1 cellular context compared by ENCODE assay signal in the genomic region with DNA sequence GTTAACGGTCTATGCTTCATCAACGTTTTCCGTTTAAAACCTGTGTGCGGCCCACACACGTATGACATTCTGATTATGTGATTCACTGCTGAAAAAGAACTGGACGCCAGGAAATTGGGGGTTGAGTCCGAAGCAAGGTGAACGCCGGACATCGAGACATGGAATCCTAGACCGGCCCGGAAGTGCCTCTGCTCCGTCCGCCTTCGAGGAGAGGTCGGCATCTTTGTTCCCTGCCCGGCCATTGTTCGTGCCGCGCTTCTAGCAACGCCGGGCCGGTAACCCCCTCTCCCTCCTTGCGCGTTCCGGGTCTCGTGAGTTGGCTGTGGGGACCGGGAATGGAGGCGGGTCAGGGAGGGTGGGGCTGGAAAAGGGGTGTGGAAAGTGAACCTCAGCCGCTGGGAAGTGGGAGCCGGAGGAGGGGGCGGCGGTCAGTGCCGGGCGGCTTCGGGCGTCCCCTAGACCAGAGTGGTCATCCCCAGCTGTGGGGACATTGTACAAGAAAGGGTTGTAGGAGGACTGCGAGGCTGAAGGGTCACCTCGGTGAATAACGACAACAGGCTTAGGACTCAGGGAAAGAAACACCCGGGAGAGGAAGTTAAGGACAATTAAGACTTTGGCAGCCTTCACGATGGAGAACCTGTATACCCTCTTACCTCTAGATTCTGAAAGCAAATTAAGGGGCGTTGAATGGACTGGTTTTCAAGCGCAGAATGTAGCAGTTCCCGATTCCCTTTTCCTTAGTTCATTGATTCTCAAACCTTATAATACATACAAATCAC.
TF ChIP-seq lines count a peak whose summit lies in the region.

A gene (plus strand): TSS at position 220 of the 779 bp plus-strand sequence. CDS start 1,810 bp downstream, outside the sequence.

TF ChIP-seq in HEK293, 187 proteins besides CTCF, POLR2A, EP300 and RAD21 (continued from another document and continues in another):
- TF ChIP-seq, protein P1, sequence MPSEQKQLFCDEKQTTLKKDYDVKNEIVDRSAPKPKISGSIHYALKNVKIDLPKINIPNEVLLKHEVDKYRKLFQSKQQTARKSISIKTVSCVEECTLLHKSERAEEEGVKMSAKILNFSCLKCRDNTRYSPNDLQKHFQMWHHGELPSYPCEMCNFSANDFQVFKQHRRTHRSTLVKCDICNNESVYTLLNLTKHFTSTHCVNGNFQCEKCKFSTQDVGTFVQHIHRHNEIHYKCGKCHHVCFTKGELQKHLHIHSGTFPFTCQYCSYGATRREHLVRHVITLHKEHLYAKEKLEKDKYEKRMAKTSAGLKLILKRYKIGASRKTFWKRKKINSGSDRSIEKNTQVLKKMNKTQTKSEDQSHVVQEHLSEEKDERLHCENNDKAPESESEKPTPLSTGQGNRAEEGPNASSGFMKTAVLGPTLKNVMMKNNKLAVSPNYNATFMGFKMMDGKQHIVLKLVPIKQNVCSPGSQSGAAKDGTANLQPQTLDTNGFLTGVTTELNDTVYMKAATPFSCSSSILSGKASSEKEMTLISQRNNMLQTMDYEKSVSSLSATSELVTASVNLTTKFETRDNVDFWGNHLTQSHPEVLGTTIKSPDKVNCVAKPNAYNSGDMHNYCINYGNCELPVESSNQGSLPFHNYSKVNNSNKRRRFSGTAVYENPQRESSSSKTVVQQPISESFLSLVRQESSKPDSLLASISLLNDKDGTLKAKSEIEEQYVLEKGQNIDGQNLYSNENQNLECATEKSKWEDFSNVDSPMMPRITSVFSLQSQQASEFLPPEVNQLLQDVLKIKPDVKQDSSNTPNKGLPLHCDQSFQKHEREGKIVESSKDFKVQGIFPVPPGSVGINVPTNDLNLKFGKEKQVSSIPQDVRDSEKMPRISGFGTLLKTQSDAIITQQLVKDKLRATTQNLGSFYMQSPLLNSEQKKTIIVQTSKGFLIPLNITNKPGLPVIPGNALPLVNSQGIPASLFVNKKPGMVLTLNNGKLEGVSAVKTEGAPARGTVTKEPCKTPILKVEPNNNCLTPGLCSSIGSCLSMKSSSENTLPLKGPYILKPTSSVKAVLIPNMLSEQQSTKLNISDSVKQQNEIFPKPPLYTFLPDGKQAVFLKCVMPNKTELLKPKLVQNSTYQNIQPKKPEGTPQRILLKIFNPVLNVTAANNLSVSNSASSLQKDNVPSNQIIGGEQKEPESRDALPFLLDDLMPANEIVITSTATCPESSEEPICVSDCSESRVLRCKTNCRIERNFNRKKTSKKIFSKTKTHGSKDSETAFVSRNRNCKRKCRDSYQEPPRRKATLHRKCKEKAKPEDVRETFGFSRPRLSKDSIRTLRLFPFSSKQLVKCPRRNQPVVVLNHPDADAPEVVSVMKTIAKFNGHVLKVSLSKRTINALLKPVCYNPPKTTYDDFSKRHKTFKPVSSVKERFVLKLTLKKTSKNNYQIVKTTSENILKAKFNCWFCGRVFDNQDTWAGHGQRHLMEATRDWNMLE (tag by site-specific recombination; conservative IDR thresholded peaks at IDR 0.05; ENCODE audit: low read depth), result peak; percentile 89
- TF ChIP-seq ZNF423 (tag by site-specific recombination; IDR thresholded peaks at IDR 0.05) (no peak), ZNF211 (tag by site-specific recombination; IDR thresholded peaks at IDR 0.05; ENCODE audit: low read depth) (no peak), ZSCAN30 (tag by site-specific recombination; IDR thresholded peaks at IDR 0.05) (peak; percentile 90), ZBTB20 (tag by site-specific recombination; IDR thresholded peaks at IDR 0.05) (peak; percentile 91), ZNF175 (tag by site-specific recombination; IDR thresholded peaks at IDR 0.05) (no peak), ZNF184 (tag by site-specific recombination; IDR thresholded peaks at IDR 0.05) (no peak), SP2 (tag by site-specific recombination; IDR thresholded peaks at IDR 0.05) (peak; percentile 90), ZNF155 (tag by site-specific recombination; IDR thresholded peaks at IDR 0.05) (no peak), ZNF830 (tag by site-specific recombination; IDR thresholded peaks at IDR 0.05; ENCODE audit: low read depth) (no peak), ZNF10 (tag by site-specific recombination; IDR thresholded peaks at IDR 0.05) (peak; percentile 27; the same call in 1 of the 2 replicates), ZNF629 (tag by site-specific recombination; IDR thresholded peaks at IDR 0.05) (no peak; the same call in none of the 2 replicates), SETDB1 (IDR thresholded peaks at IDR 0.05; ENCODE audit: insufficient read length, low read length) (no peak), ZFP41 (tag by site-specific recombination; IDR thresholded peaks at IDR 0.05; ENCODE audit: borderline replicate concordance) (no peak), ZNF473 (tag by site-specific recombination; IDR thresholded peaks at IDR 0.05) (no peak), ZNF76 (tag by site-specific recombination; IDR thresholded peaks at IDR 0.05; ENCODE audit: borderline replicate concordance, low read depth) (0 out of 2 replicates have a peak, but pooled peaks have one; percentile 27), ZNF544 (tag by site-specific recombination; IDR thresholded peaks at IDR 0.05) (no peak), ZNF561 (tag by site-specific recombination; IDR thresholded peaks at IDR 0.05; ENCODE audit: borderline replicate concordance) (no peak; the same call in 1 of the 2 replicates), ZNF785 (tag by site-specific recombination; IDR thresholded peaks at IDR 0.05) (no peak), ZNF600 (tag by site-specific recombination; IDR thresholded peaks at IDR 0.05) (peak; percentile 90), KLF16 (tag by site-specific recombination; IDR thresholded peaks at IDR 0.05) (no peak; the same call in 1 of the 2 replicates), REPIN1 (tag by site-specific recombination; IDR thresholded peaks at IDR 0.05; ENCODE audit: low read depth) (no peak)
- TF ChIP-seq, protein P2, sequence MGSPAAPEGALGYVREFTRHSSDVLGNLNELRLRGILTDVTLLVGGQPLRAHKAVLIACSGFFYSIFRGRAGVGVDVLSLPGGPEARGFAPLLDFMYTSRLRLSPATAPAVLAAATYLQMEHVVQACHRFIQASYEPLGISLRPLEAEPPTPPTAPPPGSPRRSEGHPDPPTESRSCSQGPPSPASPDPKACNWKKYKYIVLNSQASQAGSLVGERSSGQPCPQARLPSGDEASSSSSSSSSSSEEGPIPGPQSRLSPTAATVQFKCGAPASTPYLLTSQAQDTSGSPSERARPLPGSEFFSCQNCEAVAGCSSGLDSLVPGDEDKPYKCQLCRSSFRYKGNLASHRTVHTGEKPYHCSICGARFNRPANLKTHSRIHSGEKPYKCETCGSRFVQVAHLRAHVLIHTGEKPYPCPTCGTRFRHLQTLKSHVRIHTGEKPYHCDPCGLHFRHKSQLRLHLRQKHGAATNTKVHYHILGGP (tag by site-specific recombination; IDR thresholded peaks at IDR 0.05), result peak; percentile 88
- TF ChIP-seq, protein P3, sequence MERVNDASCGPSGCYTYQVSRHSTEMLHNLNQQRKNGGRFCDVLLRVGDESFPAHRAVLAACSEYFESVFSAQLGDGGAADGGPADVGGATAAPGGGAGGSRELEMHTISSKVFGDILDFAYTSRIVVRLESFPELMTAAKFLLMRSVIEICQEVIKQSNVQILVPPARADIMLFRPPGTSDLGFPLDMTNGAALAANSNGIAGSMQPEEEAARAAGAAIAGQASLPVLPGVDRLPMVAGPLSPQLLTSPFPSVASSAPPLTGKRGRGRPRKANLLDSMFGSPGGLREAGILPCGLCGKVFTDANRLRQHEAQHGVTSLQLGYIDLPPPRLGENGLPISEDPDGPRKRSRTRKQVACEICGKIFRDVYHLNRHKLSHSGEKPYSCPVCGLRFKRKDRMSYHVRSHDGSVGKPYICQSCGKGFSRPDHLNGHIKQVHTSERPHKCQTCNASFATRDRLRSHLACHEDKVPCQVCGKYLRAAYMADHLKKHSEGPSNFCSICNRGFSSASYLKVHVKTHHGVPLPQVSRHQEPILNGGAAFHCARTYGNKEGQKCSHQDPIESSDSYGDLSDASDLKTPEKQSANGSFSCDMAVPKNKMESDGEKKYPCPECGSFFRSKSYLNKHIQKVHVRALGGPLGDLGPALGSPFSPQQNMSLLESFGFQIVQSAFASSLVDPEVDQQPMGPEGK (tag by site-specific recombination; IDR thresholded peaks at IDR 0.05), result peak; percentile 75
- TF ChIP-seq, protein P4, sequence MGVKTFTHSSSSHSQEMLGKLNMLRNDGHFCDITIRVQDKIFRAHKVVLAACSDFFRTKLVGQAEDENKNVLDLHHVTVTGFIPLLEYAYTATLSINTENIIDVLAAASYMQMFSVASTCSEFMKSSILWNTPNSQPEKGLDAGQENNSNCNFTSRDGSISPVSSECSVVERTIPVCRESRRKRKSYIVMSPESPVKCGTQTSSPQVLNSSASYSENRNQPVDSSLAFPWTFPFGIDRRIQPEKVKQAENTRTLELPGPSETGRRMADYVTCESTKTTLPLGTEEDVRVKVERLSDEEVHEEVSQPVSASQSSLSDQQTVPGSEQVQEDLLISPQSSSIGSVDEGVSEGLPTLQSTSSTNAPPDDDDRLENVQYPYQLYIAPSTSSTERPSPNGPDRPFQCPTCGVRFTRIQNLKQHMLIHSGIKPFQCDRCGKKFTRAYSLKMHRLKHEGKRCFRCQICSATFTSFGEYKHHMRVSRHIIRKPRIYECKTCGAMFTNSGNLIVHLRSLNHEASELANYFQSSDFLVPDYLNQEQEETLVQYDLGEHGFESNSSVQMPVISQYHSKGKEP (tag by site-specific recombination; IDR thresholded peaks at IDR 0.05), result no peak
- TF ChIP-seq, protein P5, sequence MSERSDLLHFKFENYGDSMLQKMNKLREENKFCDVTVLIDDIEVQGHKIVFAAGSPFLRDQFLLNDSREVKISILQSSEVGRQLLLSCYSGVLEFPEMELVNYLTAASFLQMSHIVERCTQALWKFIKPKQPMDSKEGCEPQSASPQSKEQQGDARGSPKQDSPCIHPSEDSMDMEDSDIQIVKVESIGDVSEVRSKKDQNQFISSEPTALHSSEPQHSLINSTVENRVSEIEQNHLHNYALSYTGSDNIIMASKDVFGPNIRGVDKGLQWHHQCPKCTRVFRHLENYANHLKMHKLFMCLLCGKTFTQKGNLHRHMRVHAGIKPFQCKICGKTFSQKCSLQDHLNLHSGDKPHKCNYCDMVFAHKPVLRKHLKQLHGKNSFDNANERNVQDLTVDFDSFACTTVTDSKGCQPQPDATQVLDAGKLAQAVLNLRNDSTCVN (tag by site-specific recombination; optimal IDR thresholded peaks at IDR 0.05), result peak; percentile 83
- TF ChIP-seq, protein P6, sequence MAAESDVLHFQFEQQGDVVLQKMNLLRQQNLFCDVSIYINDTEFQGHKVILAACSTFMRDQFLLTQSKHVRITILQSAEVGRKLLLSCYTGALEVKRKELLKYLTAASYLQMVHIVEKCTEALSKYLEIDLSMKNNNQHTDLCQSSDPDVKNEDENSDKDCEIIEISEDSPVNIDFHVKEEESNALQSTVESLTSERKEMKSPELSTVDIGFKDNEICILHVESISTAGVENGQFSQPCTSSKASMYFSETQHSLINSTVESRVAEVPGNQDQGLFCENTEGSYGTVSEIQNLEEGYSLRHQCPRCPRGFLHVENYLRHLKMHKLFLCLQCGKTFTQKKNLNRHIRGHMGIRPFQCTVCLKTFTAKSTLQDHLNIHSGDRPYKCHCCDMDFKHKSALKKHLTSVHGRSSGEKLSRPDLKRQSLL (tag by site-specific recombination; IDR thresholded peaks at IDR 0.05), result 0 out of 2 replicates have a peak, but pooled peaks have one; percentile 9
- TF ChIP-seq, protein P7, sequence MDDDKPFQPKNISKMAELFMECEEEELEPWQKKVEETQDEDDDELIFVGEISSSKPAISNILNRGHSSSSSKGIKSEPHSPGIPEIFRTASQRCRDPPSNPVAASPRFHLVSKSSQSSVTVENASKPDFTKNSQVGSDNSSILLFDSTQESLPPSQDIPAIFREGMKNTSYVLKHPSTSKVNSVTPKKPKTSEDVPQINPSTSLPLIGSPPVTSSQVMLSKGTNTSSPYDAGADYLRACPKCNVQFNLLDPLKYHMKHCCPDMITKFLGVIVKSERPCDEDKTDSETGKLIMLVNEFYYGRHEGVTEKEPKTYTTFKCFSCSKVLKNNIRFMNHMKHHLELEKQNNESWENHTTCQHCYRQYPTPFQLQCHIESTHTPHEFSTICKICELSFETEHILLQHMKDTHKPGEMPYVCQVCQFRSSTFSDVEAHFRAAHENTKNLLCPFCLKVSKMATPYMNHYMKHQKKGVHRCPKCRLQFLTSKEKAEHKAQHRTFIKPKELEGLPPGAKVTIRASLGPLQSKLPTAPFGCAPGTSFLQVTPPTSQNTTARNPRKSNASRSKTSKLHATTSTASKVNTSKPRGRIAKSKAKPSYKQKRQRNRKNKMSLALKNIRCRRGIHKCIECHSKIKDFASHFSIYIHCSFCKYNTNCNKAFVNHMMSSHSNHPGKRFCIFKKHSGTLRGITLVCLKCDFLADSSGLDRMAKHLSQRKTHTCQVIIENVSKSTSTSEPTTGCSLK (tag by site-specific recombination; IDR thresholded peaks at IDR 0.05), result no peak
- TF ChIP-seq, protein P8, sequence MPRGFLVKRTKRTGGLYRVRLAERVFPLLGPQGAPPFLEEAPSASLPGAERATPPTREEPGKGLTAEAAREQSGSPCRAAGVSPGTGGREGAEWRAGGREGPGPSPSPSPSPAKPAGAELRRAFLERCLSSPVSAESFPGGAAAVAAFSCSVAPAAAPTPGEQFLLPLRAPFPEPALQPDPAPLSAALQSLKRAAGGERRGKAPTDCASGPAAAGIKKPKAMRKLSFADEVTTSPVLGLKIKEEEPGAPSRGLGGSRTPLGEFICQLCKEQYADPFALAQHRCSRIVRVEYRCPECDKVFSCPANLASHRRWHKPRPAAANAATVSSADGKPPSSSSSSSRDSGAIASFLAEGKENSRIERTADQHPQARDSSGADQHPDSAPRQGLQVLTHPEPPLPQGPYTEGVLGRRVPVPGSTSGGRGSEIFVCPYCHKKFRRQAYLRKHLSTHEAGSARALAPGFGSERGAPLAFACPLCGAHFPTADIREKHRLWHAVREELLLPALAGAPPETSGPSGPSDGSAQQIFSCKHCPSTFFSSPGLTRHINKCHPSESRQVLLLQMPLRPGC (tag by site-specific recombination; IDR thresholded peaks at IDR 0.05), result no peak; the same call in 1 of the 2 replicates
- TF ChIP-seq, protein P9, sequence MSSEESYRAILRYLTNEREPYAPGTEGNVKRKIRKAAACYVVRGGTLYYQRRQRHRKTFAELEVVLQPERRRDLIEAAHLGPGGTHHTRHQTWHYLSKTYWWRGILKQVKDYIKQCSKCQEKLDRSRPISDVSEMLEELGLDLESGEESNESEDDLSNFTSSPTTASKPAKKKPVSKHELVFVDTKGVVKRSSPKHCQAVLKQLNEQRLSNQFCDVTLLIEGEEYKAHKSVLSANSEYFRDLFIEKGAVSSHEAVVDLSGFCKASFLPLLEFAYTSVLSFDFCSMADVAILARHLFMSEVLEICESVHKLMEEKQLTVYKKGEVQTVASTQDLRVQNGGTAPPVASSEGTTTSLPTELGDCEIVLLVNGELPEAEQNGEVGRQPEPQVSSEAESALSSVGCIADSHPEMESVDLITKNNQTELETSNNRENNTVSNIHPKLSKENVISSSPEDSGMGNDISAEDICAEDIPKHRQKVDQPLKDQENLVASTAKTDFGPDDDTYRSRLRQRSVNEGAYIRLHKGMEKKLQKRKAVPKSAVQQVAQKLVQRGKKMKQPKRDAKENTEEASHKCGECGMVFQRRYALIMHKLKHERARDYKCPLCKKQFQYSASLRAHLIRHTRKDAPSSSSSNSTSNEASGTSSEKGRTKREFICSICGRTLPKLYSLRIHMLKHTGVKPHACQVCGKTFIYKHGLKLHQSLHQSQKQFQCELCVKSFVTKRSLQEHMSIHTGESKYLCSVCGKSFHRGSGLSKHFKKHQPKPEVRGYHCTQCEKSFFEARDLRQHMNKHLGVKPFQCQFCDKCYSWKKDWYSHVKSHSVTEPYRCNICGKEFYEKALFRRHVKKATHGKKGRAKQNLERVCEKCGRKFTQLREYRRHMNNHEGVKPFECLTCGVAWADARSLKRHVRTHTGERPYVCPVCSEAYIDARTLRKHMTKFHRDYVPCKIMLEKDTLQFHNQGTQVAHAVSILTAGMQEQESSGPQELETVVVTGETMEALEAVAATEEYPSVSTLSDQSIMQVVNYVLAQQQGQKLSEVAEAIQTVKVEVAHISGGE (tag by site-specific recombination; conservative IDR thresholded peaks at IDR 0.05; ENCODE audit: low read depth), result peak; percentile 98
